Comparison of ENCODE assay signal across 30 cellular contexts in genomic region chr3:71406945-71407629, GRCh38.
DNase-seq lines count a peak whose midpoint lies in the region; ATAC-seq and TF ChIP-seq lines count a peak whose summit lies in the region.
"Had no signal": no experiment of that assay in that cellular context is flagged by ENCODE, and none has a peak within 500 bp of the region (broad histone marks: within the 10 kb centered on the region; RNA-seq: fewer than 3 reads in every experiment).

No MANE protein-coding gene starts in this region.

- TF ChIP-seq CTCF in brain (conservative IDR thresholded peaks at IDR 0.05) (no peak), nephron (IDR thresholded peaks at IDR 0.05; ENCODE audit: unreplicated experiment in 3 of 3) (no peak)

- no peak for ATAC-seq in GM18907 (IDR thresholded peaks at IDR 0.05; ENCODE audit: unreplicated experiment)
- ATAC-seq: left lung, natural killer cell, Panc1 had no signal

- H4K20me1 ChIP-seq in Karpas-422 (ENCODE audit: insufficient read depth, low read depth, low read length) = no peaks in the 10 kb centered on the region

- H3K27ac Mint-ChIP-seq in brain (peak overlapping the region in 4 of 5 experiments; percentile 21 to 90 (median 50)), nephron (peak overlapping the region; percentile 61 to 83 (median 74))
- H3K27ac Mint-ChIP-seq: natural killer cell had no signal

- H3K4me2 ChIP-seq in Karpas-422 (ENCODE audit: low read depth, low read length, poor library complexity, severe bottlenecking) = peak overlapping the region; percentile 64

- H3K36me3 ChIP-seq in Karpas-422 (ENCODE audit: insufficient read depth, low read length) = no peaks in the 10 kb centered on the region
- H3K36me3 ChIP-seq: left lung, tibial artery had no signal

- no peaks in the 10 kb centered on the region for H3K9me3 ChIP-seq in Karpas-422 (ENCODE audit: low read length)
- H3K9me3 ChIP-seq: left lung, tibial artery had no signal

- H2AFZ ChIP-seq in Karpas-422 (ENCODE audit: low read length) = no peak overlapping the region
- H2AFZ ChIP-seq: GM23248 had no signal

- DNase-seq in NCI-H2171 treated with DMSO at 0.1 percent for 48 hours (lab: John Stamatoyannopoulos, UW) = peak; percentile 15
- no peak for DNase-seq in NCI-H2171 (lab: John Stamatoyannopoulos, UW)
- no peak for DNase-seq in Karpas-422
- no peak for DNase-seq in globus pallidus (ENCODE audit: low spot score)
- DNase-seq in NCI-H748 (lab: John Stamatoyannopoulos, UW; ENCODE audit: unreplicated experiment) = no peak
- DNase-seq: activated CD4-positive, alpha-beta T cell treated with anti-CD3 and anti-CD28 coated beads, Interleukin-2, amount 50 U/mL, for 4 hours; activated CD4-positive, CD25-positive, alpha-beta regulatory T cell; activated naive CD4-positive, alpha-beta T cell treated with anti-CD3 and anti-CD28 coated beads, Interleukin-2, amount 50 U/mL, for 16 hours; aorta; COR-L47; dermis blood vessel endothelial cell; DMS53; GDM1; GM23248; KBM-7; left lung; mesenchymal stem cell; MM.1S; natural killer cell; NCI-H1417; NCI-H2029 treated with DMSO at 0.1 percent for 48 hours; SHP77; stimulated activated CD8-positive, alpha-beta memory T cell treated with anti-CD3 and anti-CD28 coated beads, Interleukin-4, amount 100 ng/mL, for 48 hours; tibial artery had no signal

- H3K4me1 Mint-ChIP-seq in brain (peaks cover 16% of the 10 kb centered on the region), nephron (peaks cover 17% of the 10 kb centered on the region)

- no peaks in the 10 kb centered on the region for H3K9me3 Mint-ChIP-seq in brain
- no peaks in the 10 kb centered on the region for H3K9me3 Mint-ChIP-seq in nephron
- H3K9me3 Mint-ChIP-seq: central memory CD8-positive, alpha-beta T cell; natural killer cell had no signal

- peaks cover 91% of the 10 kb centered on the region for H3K79me2 ChIP-seq in Karpas-422 (ENCODE audit: low read length)

- H3K9me2 ChIP-seq in Karpas-422 (replicated peaks; ENCODE audit: insufficient read depth, low read length) = no peaks in the 10 kb centered on the region

- H3K4me3 ChIP-seq in Karpas-422 (ENCODE audit: low read length) = no peak overlapping the region
- H3K4me3 ChIP-seq: GM23248, left lung, tibial artery had no signal

- peaks cover 84% of the 10 kb centered on the region for H3K4me1 ChIP-seq in Karpas-422 (ENCODE audit: low read length)
- H3K4me1 ChIP-seq: tibial artery had no signal

- H3K27ac ChIP-seq in Karpas-422 (ENCODE audit: low read length) = peak overlapping the region; percentile 87
- H3K27ac ChIP-seq: 22Rv1, GM23248, left lung, tibial artery had no signal

- peaks cover 3% of the 10 kb centered on the region for H3K27me3 Mint-ChIP-seq in brain
- no peaks in the 10 kb centered on the region for H3K27me3 Mint-ChIP-seq in nephron (ENCODE audit: low read depth)
- H3K27me3 Mint-ChIP-seq: central memory CD8-positive, alpha-beta T cell had no signal

- H3K27me3 ChIP-seq in Karpas-422 (ENCODE audit: low read length) = no peaks in the 10 kb centered on the region
- H3K27me3 ChIP-seq: left lung, tibial artery had no signal

- H3K4me3 Mint-ChIP-seq in brain = peak overlapping the region in 2 of 5 experiments; percentile 4 to 64
- peak overlapping the region in 2 of 3 experiments; percentile 19 to 71 for H3K4me3 Mint-ChIP-seq in nephron
- H3K4me3 Mint-ChIP-seq: central memory CD8-positive, alpha-beta T cell; natural killer cell had no signal

- peak overlapping the region; percentile 34 for H3K9ac ChIP-seq in Karpas-422 (ENCODE audit: low read length)
- H3K9ac ChIP-seq: GM23248 had no signal

- H3K36me3 Mint-ChIP-seq in brain (no peaks in the 10 kb centered on the region), nephron (ENCODE audit: low read depth) (no peaks in the 10 kb centered on the region)
- H3K36me3 Mint-ChIP-seq: natural killer cell had no signal
